ENCODE assay signal across 3 cellular contexts in the genomic region with DNA sequence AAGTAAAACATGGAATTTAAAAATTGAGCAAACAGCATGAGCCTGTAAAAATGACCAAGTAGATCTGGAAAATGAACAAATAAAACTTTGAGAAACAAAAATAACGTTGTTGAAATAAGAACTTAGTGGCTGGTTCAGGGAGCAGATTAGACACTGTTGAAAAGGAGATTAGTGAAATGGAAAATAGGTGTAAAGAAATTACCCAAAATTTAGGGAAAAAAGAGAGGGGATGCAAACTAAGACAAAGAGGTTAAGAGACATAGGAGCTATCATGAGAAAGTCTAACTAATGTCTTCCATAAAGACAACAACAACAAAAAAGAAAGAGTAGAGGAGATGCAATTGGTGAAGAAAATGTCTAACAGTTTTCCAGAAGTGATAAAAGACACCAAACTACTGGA.
TF ChIP-seq lines count a peak whose summit lies in the region.

No MANE protein-coding gene starts in this region.

TF ChIP-seq in HCT116, 20 proteins besides CTCF, POLR2A, EP300 and RAD21:
- TF ChIP-seq CBX3 (IDR thresholded peaks at IDR 0.05; ENCODE audit: low read depth) (0 out of 2 replicates have a peak, but pooled peaks have one; percentile 21), YY1 (IDR thresholded peaks at IDR 0.05; ENCODE audit: extremely low read depth, insufficient replicate concordance, low read depth, low read length) (no peak)

TF ChIP-seq in IMR-90, 13 proteins besides CTCF, POLR2A, EP300 and RAD21:
- TF ChIP-seq RCOR1 (IDR thresholded peaks at IDR 0.05; ENCODE audit: insufficient replicate concordance, low read length) = peak; percentile 70
- no peak for TF ChIP-seq CEBPB (IDR thresholded peaks at IDR 0.05; ENCODE audit: low read depth, low read length)

TF ChIP-seq in K562, 482 proteins besides CTCF, POLR2A, EP300 and RAD21:
- no peak for TF ChIP-seq PYGO2 (tag; IDR thresholded peaks at IDR 0.05)
- peak; percentile 78; the same call in 1 of the 2 replicates for TF ChIP-seq ZFP30 (CRISPR knock-in tag; IDR thresholded peaks at IDR 0.05; ENCODE audit: borderline replicate concordance)
- TF ChIP-seq CBX3 (IDR thresholded peaks at IDR 0.05; ENCODE audit: borderline replicate concordance in 1 of 2, low read length in 2 of 2) = peak in 1 of 2 experiments; percentile 77; a peak in 2 of 3 replicates
- 0 out of 2 replicates have a peak, but pooled peaks have one; percentile 15 for TF ChIP-seq BCOR (IDR thresholded peaks at IDR 0.05)
- TF ChIP-seq IFI16 (CRISPR knock-in tag; IDR thresholded peaks at IDR 0.05) = no peak
- no peak for TF ChIP-seq HDAC2 (IDR thresholded peaks at IDR 0.05)
- TF ChIP-seq TRIM24 (IDR thresholded peaks at IDR 0.05) = 0 out of 4 replicates have a peak, but pooled peaks of 1 of the 2 experiments have one; percentile 17
- TF ChIP-seq TRIM28 (IDR thresholded peaks at IDR 0.05) = peak; percentile 88
- peak in 1 of 2 experiments; percentile 23; a peak in 1 of 4 replicates for TF ChIP-seq KDM1A (IDR thresholded peaks at IDR 0.05)
- peak; percentile 18 for TF ChIP-seq TAF9B (IDR thresholded peaks at IDR 0.05; ENCODE audit: partially characterized antibody)
- TF ChIP-seq, protein P1, sequence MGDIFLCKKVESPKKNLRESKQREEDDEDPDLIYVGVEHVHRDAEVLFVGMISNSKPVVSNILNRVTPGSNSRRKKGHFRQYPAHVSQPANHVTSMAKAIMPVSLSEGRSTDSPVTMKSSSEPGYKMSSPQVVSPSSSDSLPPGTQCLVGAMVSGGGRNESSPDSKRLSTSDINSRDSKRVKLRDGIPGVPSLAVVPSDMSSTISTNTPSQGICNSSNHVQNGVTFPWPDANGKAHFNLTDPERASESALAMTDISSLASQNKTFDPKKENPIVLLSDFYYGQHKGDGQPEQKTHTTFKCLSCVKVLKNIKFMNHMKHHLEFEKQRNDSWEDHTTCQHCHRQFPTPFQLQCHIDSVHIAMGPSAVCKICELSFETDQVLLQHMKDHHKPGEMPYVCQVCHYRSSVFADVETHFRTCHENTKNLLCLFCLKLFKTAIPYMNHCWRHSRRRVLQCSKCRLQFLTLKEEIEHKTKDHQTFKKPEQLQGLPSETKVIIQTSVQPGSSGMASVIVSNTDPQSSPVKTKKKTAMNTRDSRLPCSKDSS (IDR thresholded peaks at IDR 0.05; ENCODE audit: low read depth, partially characterized antibody) = peak; percentile 91
- TF ChIP-seq SMARCA5 (IDR thresholded peaks at IDR 0.05) = 0 out of 2 replicates have a peak, but pooled peaks have one; percentile 36
